In the genomic region with DNA sequence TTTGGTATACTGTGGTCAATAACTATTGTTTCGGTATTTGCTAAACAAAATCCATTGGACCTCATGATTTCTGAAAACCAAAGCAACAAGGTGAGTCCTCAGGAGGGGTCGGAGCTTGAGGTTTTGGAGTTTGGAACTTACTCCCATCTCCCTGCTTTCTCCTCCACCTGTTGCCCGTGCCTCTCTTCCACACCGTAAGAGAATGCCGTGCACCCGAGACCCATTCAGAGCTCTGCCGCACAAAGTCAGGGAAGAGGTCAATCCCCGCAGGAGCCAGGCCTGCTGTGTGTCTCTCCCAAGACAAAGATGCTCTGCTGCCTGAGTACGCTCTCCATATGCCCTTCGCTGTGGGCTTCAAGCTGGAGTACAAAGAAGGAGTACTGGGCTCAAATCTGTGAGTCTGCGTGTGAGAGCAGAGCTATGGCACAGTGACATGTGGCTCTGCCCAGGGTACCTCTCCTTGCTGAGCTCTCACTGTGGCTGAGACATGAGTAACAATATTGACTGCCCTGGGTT, we compare ENCODE assay signal across 17 cellular contexts. TPM values are rescaled to one million over a fixed set of nuclear protein-coding genes. Genes with fewer than 3 reads are reported as not detected.
DNase-seq lines count a peak whose midpoint lies in the region; ATAC-seq, FAIRE-seq and TF ChIP-seq lines count a peak whose summit lies in the region.
"Had no signal": no experiment of that assay in that cellular context is flagged by ENCODE, and none has a peak within 500 bp of the region (broad histone marks: within the 10 kb centered on the region; RNA-seq: fewer than 3 reads in every experiment).

No MANE protein-coding gene starts in this region.

- CTCF ChIA-PET in T-cell (lab: Charles Lee): no interaction called here

- TF ChIP-seq POLR2A in GM12892 (IDR thresholded peaks at IDR 0.05; ENCODE audit: low read depth, low read length): no peak

- ATAC-seq in GM21529 (IDR thresholded peaks at IDR 0.05; ENCODE audit: unreplicated experiment) (no peak), T-cell (replicated peaks in 1 of 4) (no peak), right cardiac atrium (no peak)
- ATAC-seq: GM12878 had no signal

- H3K4me1 ChIP-seq in adipocyte (ENCODE audit: control insufficient read depth, insufficient read depth, low read length): peaks cover 58% of the 10 kb centered on the region
- H3K4me1 ChIP-seq in endodermal cell (ENCODE audit: control insufficient read depth, insufficient read depth, low read length): peaks cover 1% of the 10 kb centered on the region
- peaks cover 43% of the 10 kb centered on the region for H3K4me1 ChIP-seq in osteoblast (ENCODE audit: insufficient read depth, low read length)
- peaks cover 5% of the 10 kb centered on the region for H3K4me1 ChIP-seq in right cardiac atrium (ENCODE audit: control insufficient read depth, insufficient read depth, low read length)

- H3K27me3 Mint-ChIP-seq in endodermal cell (ENCODE audit: insufficient read depth) (no peaks in the 10 kb centered on the region), T-cell (peaks cover 6 to 8% of the 10 kb centered on the region in 2 donors)

- FAIRE-seq in GM12892 (lab: Jason Lieb, UNC): peak; percentile 21
- FAIRE-seq: GM12878 had no signal

- H3K9me3 Mint-ChIP-seq in endodermal cell: no peaks in the 10 kb centered on the region
- H3K9me3 Mint-ChIP-seq in T-cell: no peaks in the 10 kb centered on the region
- H3K9me3 Mint-ChIP-seq: H9 had no signal

- H3K36me3 Mint-ChIP-seq in endodermal cell (ENCODE audit: low read depth) (no peaks in the 10 kb centered on the region), T-cell (no peaks in the 10 kb centered on the region)
- H3K36me3 Mint-ChIP-seq: CD4-positive, CD25-positive, alpha-beta regulatory T cell had no signal

- H3K36me3 ChIP-seq in adipocyte (ENCODE audit: control insufficient read depth, insufficient read depth, low read length, severe bottlenecking): peaks cover 86% of the 10 kb centered on the region
- no peaks in the 10 kb centered on the region for H3K36me3 ChIP-seq in endodermal cell (ENCODE audit: control insufficient read depth, insufficient read depth, low read length)
- peaks cover 94% of the 10 kb centered on the region for H3K36me3 ChIP-seq in osteoblast (ENCODE audit: insufficient read depth, low read length)

- H3K27ac ChIP-seq in endodermal cell (ENCODE audit: low read depth, low read length) (no peak overlapping the region), osteoblast (ENCODE audit: low read depth, low read length) (peak overlapping the region; percentile 58), right cardiac atrium (ENCODE audit: low read length) (no peak overlapping the region)
- H3K27ac ChIP-seq: 22Rv1, BLaER1 had no signal

- peaks cover 96% of the 10 kb centered on the region for H4K20me1 ChIP-seq in osteoblast (ENCODE audit: insufficient read depth, low read length)
- H4K20me1 ChIP-seq: BLaER1 had no signal

- intact Hi-C loops in right cardiac atrium (cut with DNase I): no loop called here

- no peak overlapping the region for H3K4me3 Mint-ChIP-seq in endodermal cell
- no peak overlapping the region for H3K4me3 Mint-ChIP-seq in T-cell
- H3K4me3 Mint-ChIP-seq: CD4-positive, CD25-positive, alpha-beta regulatory T cell; H9 had no signal

- H3K79me2 ChIP-seq in osteoblast (ENCODE audit: insufficient read depth, low read length): peaks cover 99% of the 10 kb centered on the region

- no peaks in the 10 kb centered on the region for H3K27me3 ChIP-seq in adipocyte (replicated peaks; ENCODE audit: control insufficient read depth, insufficient read depth, low read length)
- H3K27me3 ChIP-seq in endodermal cell (ENCODE audit: control insufficient read depth, insufficient read depth, low read length, poor library complexity, severe bottlenecking): no peaks in the 10 kb centered on the region
- H3K27me3 ChIP-seq in osteoblast (ENCODE audit: insufficient read depth, low read length): no peaks in the 10 kb centered on the region
- H3K27me3 ChIP-seq in right cardiac atrium (ENCODE audit: control insufficient read depth, insufficient read depth): no peaks in the 10 kb centered on the region
- H3K27me3 ChIP-seq: BLaER1 had no signal

- no peak overlapping the region for H3K4me2 ChIP-seq in osteoblast (ENCODE audit: insufficient read depth, low read length)
- H3K4me2 ChIP-seq: BLaER1 had no signal

- DNase-seq in GM12892 (ENCODE audit: insufficient read length) (no peak), adipocyte (ENCODE audit: low read depth) (no peak), endodermal cell (peak; percentile 22), osteoblast (ENCODE audit: insufficient read length, low spot score, missing footprints) (peak; percentile 21), NCI-H526 (lab: John Stamatoyannopoulos, UW) (no peak), T-cell (no peak), right cardiac atrium (no peak)
- DNase-seq: Calu3; CD4-positive, CD25-positive, alpha-beta regulatory T cell; DMS 273 treated with DMSO at 0.1 percent for 48 hours; GOT3; H9; IMR-90 had no signal

- peak overlapping the region; percentile 65 for H3K9ac ChIP-seq in adipocyte (ENCODE audit: low read length)
- H3K9ac ChIP-seq in endodermal cell (ENCODE audit: extremely low read depth, low read length, poor library complexity, severe bottlenecking): no peak overlapping the region
- H3K9ac ChIP-seq: BLaER1 had no signal

- H3K4me3 ChIP-seq in adipocyte (ENCODE audit: low read length) (no peak overlapping the region), endodermal cell (ENCODE audit: low read length) (no peak overlapping the region), osteoblast (ENCODE audit: insufficient read depth, low read length) (no peak overlapping the region), right cardiac atrium (ENCODE audit: low read length) (no peak overlapping the region)
- H3K4me3 ChIP-seq: BLaER1, GM12878 had no signal

- TF ChIP-seq CTCF in endodermal cell (conservative IDR thresholded peaks at IDR 0.05) (no peak), osteoblast (IDR thresholded peaks at IDR 0.05; ENCODE audit: extremely low read depth, low read depth, low read length) (no peak)

- H3K4me1 Mint-ChIP-seq in endodermal cell (peaks cover 14% of the 10 kb centered on the region), T-cell (peaks cover 2 to 6% (median 2%) of the 10 kb centered on the region in 3 donors)

- POLR2A ChIA-PET in T-cell (lab: Charles Lee): no interaction called here

- H3K9me3 ChIP-seq in adipocyte (ENCODE audit: control insufficient read depth, low read length) (no peaks in the 10 kb centered on the region), endodermal cell (ENCODE audit: control insufficient read depth, low read length) (no peaks in the 10 kb centered on the region), osteoblast (ENCODE audit: low read depth, low read length) (no peaks in the 10 kb centered on the region), right cardiac atrium (ENCODE audit: control insufficient read depth, low read length) (no peaks in the 10 kb centered on the region)
- H3K9me3 ChIP-seq: BLaER1 had no signal

- 91 to 98% methylated on average over 6 to 11 of the region's 11 CpGs for WGBS in endodermal cell (ENCODE audit: insufficient coverage in 1 of 2, insufficient read length in 1 of 2), 2 experiments
- 94% methylated on average over 11 of the region's 11 CpGs for WGBS in right cardiac atrium

- H3K27ac Mint-ChIP-seq in endodermal cell (no peak overlapping the region), T-cell (no peak overlapping the region)

- H2AFZ ChIP-seq in osteoblast (ENCODE audit: low read length): no peak overlapping the region

RNA-seq across cellular contexts. Expression of a gene that starts 23.9 kb away (rescaled TPM):
- 1.9 TPM for polyA plus RNA-seq in GM12892 (2012; ENCODE audit: missing spikeins)
- 1 to 10 TPM; 3.3 to 4.6 TPM for total RNA-seq in endodermal cell
- 8.0 TPM for polyA plus RNA-seq in endodermal cell (2013, experiment 1 of 2)
- polyA plus RNA-seq in endodermal cell (2013, experiment 2 of 2): 9.8 TPM
- 144 and 161 TPM in 2 replicates for total RNA-seq in osteoblast
- 1 to 10 TPM in 1 of 5 donors, under 1 TPM in 4; 0.30 to 1.2 (median 0.41) TPM for total RNA-seq in T-cell
- 10 to 100 TPM; 18.9 to 43.9 (median 24.1) TPM for total RNA-seq in right cardiac atrium
- polyA plus RNA-seq in right cardiac atrium: 23.7 TPM
- polyA plus RNA-seq: CD4-positive, CD25-positive, alpha-beta regulatory T cell had no signal

Comparison
In these comparisons a context has a peak if more than half of its experiments do, and no peak if none do; other contexts are left out.
1. DNase-seq: peak in endodermal cell (single experiment) and osteoblast (single experiment); none in GM12892 (single experiment), adipocyte (single experiment), NCI-H526 (0 of 2), T-cell (0 of 34) and right cardiac atrium (0 of 3).